In genomic region chr21:44093761-44094160, GRCh38 we compare ENCODE assay signal across 21 cellular contexts. TPM values are rescaled to one million over a fixed set of nuclear protein-coding genes. Genes with fewer than 3 reads are reported as not detected.
A peak's percentile ranks its signal among the peaks of the same experiment; 100 is the strongest.
DNase-seq lines count a peak whose midpoint lies in the region; ATAC-seq and TF ChIP-seq lines count a peak whose summit lies in the region.
"Had no signal": no experiment of that assay in that cellular context is flagged by ENCODE, and none has a peak within 500 bp of the region (broad histone marks: within the 10 kb centered on the region; RNA-seq: fewer than 3 reads in every experiment).

No MANE protein-coding gene starts in this region.

- H4K20me1 ChIP-seq in neural progenitor cell (ENCODE audit: low read depth): no peaks in the 10 kb centered on the region

- no peaks in the 10 kb centered on the region for H3K27me3 Mint-ChIP-seq in activated naive CD4-positive, alpha-beta T cell treated with anti-CD3 and anti-CD28 coated beads for 36 hours (ENCODE audit: low read depth)
- no peaks in the 10 kb centered on the region for H3K27me3 Mint-ChIP-seq in activated naive CD4-positive, alpha-beta T cell treated with anti-CD3 and anti-CD28 coated beads, Interleukin-2, amount 10 ng/mL, durations not matched to agents 7 days and 5 days
- H3K27me3 Mint-ChIP-seq in neural progenitor cell (ENCODE audit: insufficient read depth, low read depth): no peaks in the 10 kb centered on the region

- TF ChIP-seq CTCF in coronary artery (IDR thresholded peaks at IDR 0.05) (no peak), neural progenitor cell (IDR thresholded peaks at IDR 0.05) (no peak), upper lobe of right lung (IDR thresholded peaks at IDR 0.05) (no peak), tibial nerve (IDR thresholded peaks at IDR 0.05) (no peak)

- no peaks in the 10 kb centered on the region for H3K4me1 ChIP-seq in neural progenitor cell
- no peaks in the 10 kb centered on the region for H3K4me1 ChIP-seq in upper lobe of right lung
- peaks cover 0 to 22% (median 12%) of the 10 kb centered on the region in 4 donors for H3K4me1 ChIP-seq in tibial nerve
- H3K4me1 ChIP-seq: gastrocnemius medialis, psoas muscle had no signal

- peak overlapping the region; percentile 30 for H3K27ac Mint-ChIP-seq in activated naive CD4-positive, alpha-beta T cell treated with anti-CD3 and anti-CD28 coated beads for 36 hours
- H3K27ac Mint-ChIP-seq in activated naive CD4-positive, alpha-beta T cell treated with anti-CD3 and anti-CD28 coated beads, Interleukin-2, amount 10 ng/mL, durations not matched to agents 7 days and 5 days: no peak overlapping the region
- peak overlapping the region; percentile 21 for H3K27ac Mint-ChIP-seq in neural progenitor cell

- H3K9ac ChIP-seq in neural progenitor cell: no peak overlapping the region

- no peak for TF ChIP-seq EP300 in tibial nerve (IDR thresholded peaks at IDR 0.05)

- H3K4me1 Mint-ChIP-seq in activated naive CD4-positive, alpha-beta T cell treated with anti-CD3 and anti-CD28 coated beads for 36 hours (ENCODE audit: low read depth): peaks cover 18% of the 10 kb centered on the region
- H3K4me1 Mint-ChIP-seq in activated naive CD4-positive, alpha-beta T cell treated with anti-CD3 and anti-CD28 coated beads, Interleukin-2, amount 10 ng/mL, durations not matched to agents 7 days and 5 days: peaks cover 30% of the 10 kb centered on the region
- H3K4me1 Mint-ChIP-seq in neural progenitor cell: no peaks in the 10 kb centered on the region

- H3K4me3 ChIP-seq in coronary artery (no peak overlapping the region), neural progenitor cell (no peak overlapping the region), upper lobe of right lung (no peak overlapping the region), tibial nerve (no peak overlapping the region)
- H3K4me3 ChIP-seq: gastrocnemius medialis, left lung, psoas muscle had no signal

- no peak overlapping the region for H3K4me3 Mint-ChIP-seq in activated naive CD4-positive, alpha-beta T cell treated with anti-CD3 and anti-CD28 coated beads for 36 hours
- no peak overlapping the region for H3K4me3 Mint-ChIP-seq in activated naive CD4-positive, alpha-beta T cell treated with anti-CD3 and anti-CD28 coated beads, Interleukin-2, amount 10 ng/mL, durations not matched to agents 7 days and 5 days
- H3K4me3 Mint-ChIP-seq in neural progenitor cell: no peak overlapping the region

- H3K27ac ChIP-seq in coronary artery (no peak overlapping the region), neural progenitor cell (no peak overlapping the region), upper lobe of right lung (no peak overlapping the region), tibial nerve (peak overlapping the region in 1 of 4 donors; percentile 15)
- H3K27ac ChIP-seq: gastrocnemius medialis, left lung, psoas muscle, WERI-Rb-1 had no signal

- WGBS in tibial nerve, 2 donors: 78 to 85% methylated on average over 9 of the region's 9 CpGs

- H3K36me3 ChIP-seq in neural progenitor cell (no peaks in the 10 kb centered on the region), upper lobe of right lung (peaks cover 68% of the 10 kb centered on the region), tibial nerve (peaks cover 0 to 57% (median 0%) of the 10 kb centered on the region in 3 donors)

- H3F3A ChIP-seq in neural progenitor cell (ENCODE audit: low read depth): no peaks in the 10 kb centered on the region

- intact Hi-C loops in activated naive CD4-positive, alpha-beta T cell treated with anti-CD3 and anti-CD28 coated beads for 36 hours (cut with micrococcal nuclease): no loop called here
- intact Hi-C loops in upper lobe of right lung (cut with DNase I): no loop called here

- H3K36me3 Mint-ChIP-seq in activated naive CD4-positive, alpha-beta T cell treated with anti-CD3 and anti-CD28 coated beads for 36 hours (ENCODE audit: low read depth): peaks cover 30% of the 10 kb centered on the region
- peaks cover 39% of the 10 kb centered on the region for H3K36me3 Mint-ChIP-seq in activated naive CD4-positive, alpha-beta T cell treated with anti-CD3 and anti-CD28 coated beads, Interleukin-2, amount 10 ng/mL, durations not matched to agents 7 days and 5 days
- peaks cover 15% of the 10 kb centered on the region for H3K36me3 Mint-ChIP-seq in neural progenitor cell

- ATAC-seq in upper lobe of right lung: no peak
- ATAC-seq: gastrocnemius medialis, left lung, psoas muscle had no signal

- CTCF ChIA-PET in activated naive CD4-positive, alpha-beta T cell treated with anti-CD3 and anti-CD28 coated beads for 36 hours (lab: Charles Lee): interaction anchor here (0.7 to 2.9 kb wide), 2 partner anchors 10 to 175 kb away, joined by 4 to 11 read pairs; no protein-coding TSS in a partner anchor
- CTCF ChIA-PET in activated naive CD4-positive, alpha-beta T cell treated with anti-CD3 and anti-CD28 coated beads, Interleukin-2, amount 10 ng/mL, durations not matched to agents 7 days and 5 days (lab: Charles Lee): no interaction called here

- H3K27me3 ChIP-seq in neural progenitor cell: no peaks in the 10 kb centered on the region
- H3K27me3 ChIP-seq in upper lobe of right lung: no peaks in the 10 kb centered on the region
- H3K27me3 ChIP-seq in tibial nerve: no peaks in the 10 kb centered on the region
- H3K27me3 ChIP-seq: gastrocnemius medialis, left lung had no signal

- H3K79me2 ChIP-seq in neural progenitor cell (ENCODE audit: low read depth): no peaks in the 10 kb centered on the region

- H3K9me3 ChIP-seq in neural progenitor cell (ENCODE audit: low read depth): no peaks in the 10 kb centered on the region
- H3K9me3 ChIP-seq in upper lobe of right lung: no peaks in the 10 kb centered on the region
- H3K9me3 ChIP-seq in tibial nerve: no peaks in the 10 kb centered on the region
- H3K9me3 ChIP-seq: gastrocnemius medialis, left lung, psoas muscle had no signal

- no peak for TF ChIP-seq POLR2A in tibial nerve (IDR thresholded peaks at IDR 0.05)

- no peak overlapping the region for H2AFZ ChIP-seq in neural progenitor cell (replicated peaks)

- DNase-seq in activated naive CD4-positive, alpha-beta T cell treated with anti-CD3 and anti-CD28 coated beads for 36 hours: no peak
- DNase-seq in activated naive CD4-positive, alpha-beta T cell treated with anti-CD3 and anti-CD28 coated beads, Interleukin-2, amount 10 ng/mL, durations not matched to agents 7 days and 5 days: no peak
- DNase-seq in coronary artery (ENCODE audit: low spot score) (peak; percentile 64), neural progenitor cell (ENCODE audit: low spot score) (peak; percentile 1), upper lobe of right lung (peak; percentile 42), dedifferentiated amniotic fluid mesenchymal stem cell (ENCODE audit: extremely low spot score) (no peak), tibial nerve (ENCODE audit: low spot score in 2 of 2) (no peak), NCI-H748 (lab: John Stamatoyannopoulos, UW; ENCODE audit: unreplicated experiment) (no peak)
- DNase-seq: activated naive CD4-positive, alpha-beta T cell; gastrocnemius medialis; HCEC 1CT; Kasumi-1; left lung; NCI-H1105 treated with DMSO at 0.1 percent for 48 hours; NCI-H2107; NCI-H774; psoas muscle; stimulated activated CD4-positive, alpha-beta T cell treated with anti-CD3 and anti-CD28 coated beads, Interleukin-12 subunit alpha, Interleukin-12 subunit beta, amount 100 ng/mL, for 4 hours; stimulated activated naive CD4-positive, alpha-beta T cell treated with Interleukin-2 at 50 U/mL for 16 hours; SW 1271; WERI-Rb-1 had no signal

- no peak overlapping the region for H3K4me2 ChIP-seq in neural progenitor cell

- no peaks in the 10 kb centered on the region for H3K9me3 Mint-ChIP-seq in activated naive CD4-positive, alpha-beta T cell treated with anti-CD3 and anti-CD28 coated beads for 36 hours
- H3K9me3 Mint-ChIP-seq in activated naive CD4-positive, alpha-beta T cell treated with anti-CD3 and anti-CD28 coated beads, Interleukin-2, amount 10 ng/mL, durations not matched to agents 7 days and 5 days: no peaks in the 10 kb centered on the region
- H3K9me3 Mint-ChIP-seq in neural progenitor cell: no peaks in the 10 kb centered on the region

RNA-seq across cellular contexts. Expression of gene PWP2, which starts 13.4 kb away (rescaled TPM):
- total RNA-seq in activated naive CD4-positive, alpha-beta T cell treated with anti-CD3 and anti-CD28 coated beads for 36 hours: 10 to 100 TPM; 29.6 to 30.9 TPM
- total RNA-seq in neural progenitor cell (ENCODE audit: low replicate concordance) (6.9 and 9.8 TPM in 2 replicates), upper lobe of right lung (9.9 TPM), tibial nerve (10 to 100 TPM in 3 of 4 donors, 1 to 10 TPM in 1; 4.7 to 22.0 (median 14.2) TPM)

RNA-seq across cellular contexts. Expression of gene GATD3, which starts 39.7 kb away (rescaled TPM):
- total RNA-seq in activated naive CD4-positive, alpha-beta T cell treated with anti-CD3 and anti-CD28 coated beads for 36 hours: 10 to 100 TPM; 21.3 to 27.4 TPM
- 12.5 and 15.5 TPM in 2 replicates for total RNA-seq in neural progenitor cell (ENCODE audit: low replicate concordance)
- total RNA-seq in upper lobe of right lung: 44.5 TPM
- total RNA-seq in tibial nerve: 10 to 100 TPM; 14.9 to 45.0 (median 30.2) TPM

Comparison
In these comparisons a context has a peak if more than half of its experiments do, and no peak if none do; other contexts are left out.
1. DNase-seq: peak in coronary artery (single experiment), neural progenitor cell (single experiment) and upper lobe of right lung (single experiment); none in activated naive CD4-positive, alpha-beta T cell treated with anti-CD3 and anti-CD28 coated beads for 36 hours (single experiment), activated naive CD4-positive, alpha-beta T cell treated with anti-CD3 and anti-CD28 coated beads, Interleukin-2, amount 10 ng/mL, durations not matched to agents 7 days and 5 days (single experiment), dedifferentiated amniotic fluid mesenchymal stem cell (single experiment), tibial nerve (0 of 2) and NCI-H748 (single experiment).